18 cellular contexts compared by ENCODE assay signal in the genomic region with DNA sequence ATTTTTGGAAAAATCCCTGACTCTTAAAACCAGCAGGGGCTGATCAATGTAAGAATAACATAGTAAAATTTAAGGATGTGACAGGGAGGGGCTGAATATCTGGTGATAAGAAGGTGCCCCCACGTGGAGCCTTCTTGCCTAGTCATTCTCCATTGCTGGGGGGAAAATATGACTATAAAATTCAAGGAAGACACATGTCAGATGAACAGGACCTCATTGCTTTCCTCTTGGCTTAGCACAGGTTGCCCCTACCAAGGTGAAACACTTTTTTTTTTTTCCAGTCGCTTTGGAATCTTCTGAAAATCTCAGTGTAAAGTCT.
DNase-seq lines count a peak whose midpoint lies in the region; ATAC-seq and TF ChIP-seq lines count a peak whose summit lies in the region.
"Had no signal": no experiment of that assay in that cellular context is flagged by ENCODE, and none has a peak within 500 bp of the region (broad histone marks: within the 10 kb centered on the region; RNA-seq: fewer than 3 reads in every experiment).

No MANE protein-coding gene starts in this region.

- H3K4me3 ChIP-seq in SK-N-MC (peak overlapping the region; percentile 45; the same call in 1 of the 2 replicates), hepatocyte (no peak overlapping the region), vagina (no peak overlapping the region)
- H3K4me3 ChIP-seq: dorsolateral prefrontal cortex, heart left ventricle, lung had no signal

- H3K79me2 ChIP-seq in hepatocyte, result no peaks in the 10 kb centered on the region

- peak; percentile 20; the same call in 1 of the 2 replicates for TF ChIP-seq CTCF in C4-2B (conservative IDR thresholded peaks at IDR 0.05)
- TF ChIP-seq CTCF in hepatocyte (IDR thresholded peaks at IDR 0.05; ENCODE audit: poor library complexity), result peak; percentile 4
- TF ChIP-seq CTCF in vagina (IDR thresholded peaks at IDR 0.05), result no peak

- no peaks in the 10 kb centered on the region for H3K9me3 ChIP-seq in SK-N-MC (ENCODE audit: low read depth, low read length)
- no peaks in the 10 kb centered on the region for H3K9me3 ChIP-seq in hepatocyte (ENCODE audit: low read depth)
- H3K9me3 ChIP-seq in vagina, result no peaks in the 10 kb centered on the region
- H3K9me3 ChIP-seq: heart left ventricle had no signal

- H3K27ac ChIP-seq in C4-2B (no peak overlapping the region), SK-N-MC (peak overlapping the region; percentile 75; the same call in 1 of the 2 replicates), hepatocyte (no peak overlapping the region), vagina (no peak overlapping the region)
- H3K27ac ChIP-seq: dorsolateral prefrontal cortex, heart left ventricle had no signal

- intact Hi-C loops in vagina (cut with DNase I), result no loop called here

- no peak overlapping the region for H3K4me2 ChIP-seq in hepatocyte

- DNase-seq in SK-N-MC (ENCODE audit: low read depth, low spot score) (no peak), hepatocyte (ENCODE audit: low spot score) (no peak), NCI-H2107 treated with DMSO at 0.1 percent for 48 hours (lab: John Stamatoyannopoulos, UW; ENCODE audit: unreplicated experiment) (no peak), vagina (ENCODE audit: extremely low spot score in 2 of 2) (no peak), HuH-7.5 (ENCODE audit: low spot score) (no peak)
- no peak for DNase-seq in activated naive CD4-positive, alpha-beta T cell (lab: John Stamatoyannopoulos, UW)
- DNase-seq: activated CD4-positive, alpha-beta T cell treated with anti-CD3 and anti-CD28 coated beads for 4 hours; DMS153; dorsolateral prefrontal cortex; heart left ventricle; naive thymus-derived CD4-positive, alpha-beta T cell; SHP77; T-helper 9 cell had no signal

- H3K9me2 ChIP-seq in hepatocyte (replicated peaks; ENCODE audit: insufficient read depth), result no peaks in the 10 kb centered on the region

- no peak for TF ChIP-seq POLR2A in vagina (IDR thresholded peaks at IDR 0.05)

- no peak overlapping the region for H3K9ac ChIP-seq in SK-N-MC (ENCODE audit: insufficient read length)

- H4K20me1 ChIP-seq in hepatocyte (ENCODE audit: insufficient read depth, poor library complexity, severe bottlenecking), result no peaks in the 10 kb centered on the region

- no peak overlapping the region for H2AFZ ChIP-seq in hepatocyte

- H3K36me3 ChIP-seq in SK-N-MC (ENCODE audit: insufficient read depth, low read length), result no peaks in the 10 kb centered on the region
- H3K36me3 ChIP-seq in hepatocyte (replicated peaks; ENCODE audit: insufficient read depth, low read depth), result no peaks in the 10 kb centered on the region
- no peaks in the 10 kb centered on the region for H3K36me3 ChIP-seq in vagina
- H3K36me3 ChIP-seq: heart left ventricle had no signal

- peak; percentile 31 for ATAC-seq in HG02678 (IDR thresholded peaks at IDR 0.05; ENCODE audit: unreplicated experiment)
- ATAC-seq: activated naive CD4-positive, alpha-beta T cell treated with anti-CD3 and anti-CD28 coated beads, Interleukin-2, amount 50 U/mL, for 72 hours; heart left ventricle; HepG2 had no signal

- 61% methylated on average over 2 of the region's 2 CpGs for WGBS in hepatocyte (ENCODE audit: low lambda C conversion rate, missing lambda C conversion rate)

- H3K27me3 ChIP-seq in hepatocyte, result no peaks in the 10 kb centered on the region
- H3K27me3 ChIP-seq in vagina, result no peaks in the 10 kb centered on the region
- H3K27me3 ChIP-seq: dorsolateral prefrontal cortex, heart left ventricle had no signal

- H3K4me1 ChIP-seq in hepatocyte (ENCODE audit: insufficient read depth) (no peaks in the 10 kb centered on the region), vagina (peaks cover 17% of the 10 kb centered on the region)

Comparison
In these comparisons a context has a peak if more than half of its experiments do, and no peak if none do; other contexts are left out.
1. CTCF ChIP-seq: peak in C4-2B (single experiment) and hepatocyte (single experiment); none in vagina (0 of 3).